In the genomic region with DNA sequence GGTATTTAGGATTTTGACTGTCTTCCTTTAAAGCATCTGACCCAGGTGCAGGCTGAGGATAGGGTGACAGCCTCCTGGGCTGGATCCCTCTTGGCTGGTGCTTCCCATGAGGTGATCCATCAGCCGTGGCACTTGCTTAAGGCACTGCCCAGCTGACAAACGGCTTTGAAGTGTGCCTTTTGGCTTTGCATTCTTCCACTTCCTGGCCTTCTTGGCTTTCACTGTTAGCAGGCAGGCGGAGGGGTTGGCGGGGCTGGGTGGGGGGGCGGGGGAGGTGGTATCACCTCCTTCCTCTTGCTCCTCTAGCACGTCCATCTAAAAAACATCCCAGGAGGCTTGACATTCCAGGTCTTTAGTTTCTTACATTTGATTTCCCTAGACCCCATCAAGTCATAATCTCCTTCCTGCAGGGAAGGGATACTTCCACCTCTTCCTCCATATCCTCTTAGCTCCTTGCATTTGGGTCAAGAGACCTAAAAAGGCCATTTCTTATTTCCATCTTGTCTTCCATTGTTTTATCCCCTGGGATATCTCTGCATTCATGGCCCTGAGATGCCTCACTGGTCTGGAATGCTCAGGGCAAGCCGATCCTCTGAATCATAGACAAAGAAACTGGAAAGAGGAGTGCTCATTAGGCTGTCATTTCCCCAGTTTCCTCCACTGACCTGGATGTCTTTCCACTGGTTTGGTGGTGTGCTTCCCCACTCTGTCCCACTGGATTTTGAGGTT, we compare ENCODE assay signal across 1 cellular context.
TF ChIP-seq lines count a peak whose summit lies in the region.

No MANE protein-coding gene starts in this region.

TF ChIP-seq in SK-N-SH treated with all-trans-retinoic acid at 6 μM for 48 hours, 23 proteins besides CTCF, POLR2A, EP300 and RAD21 (continued from another document):
- TF ChIP-seq, protein P1, sequence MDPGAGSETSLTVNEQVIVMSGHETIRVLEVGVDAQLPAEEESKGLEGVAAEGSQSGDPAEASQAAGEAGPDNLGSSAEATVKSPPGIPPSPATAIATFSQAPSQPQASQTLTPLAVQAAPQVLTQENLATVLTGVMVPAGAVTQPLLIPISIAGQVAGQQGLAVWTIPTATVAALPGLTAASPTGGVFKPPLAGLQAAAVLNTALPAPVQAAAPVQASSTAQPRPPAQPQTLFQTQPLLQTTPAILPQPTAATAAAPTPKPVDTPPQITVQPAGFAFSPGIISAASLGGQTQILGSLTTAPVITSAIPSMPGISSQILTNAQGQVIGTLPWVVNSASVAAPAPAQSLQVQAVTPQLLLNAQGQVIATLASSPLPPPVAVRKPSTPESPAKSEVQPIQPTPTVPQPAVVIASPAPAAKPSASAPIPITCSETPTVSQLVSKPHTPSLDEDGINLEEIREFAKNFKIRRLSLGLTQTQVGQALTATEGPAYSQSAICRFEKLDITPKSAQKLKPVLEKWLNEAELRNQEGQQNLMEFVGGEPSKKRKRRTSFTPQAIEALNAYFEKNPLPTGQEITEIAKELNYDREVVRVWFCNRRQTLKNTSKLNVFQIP (CRISPR knock-in tag; IDR thresholded peaks at IDR 0.05; ENCODE audit: borderline replicate concordance, low read depth) = no peak
- TF ChIP-seq TCF4 (CRISPR knock-in tag; IDR thresholded peaks at IDR 0.05; ENCODE audit: borderline replicate concordance) = no peak
- TF ChIP-seq, protein P2, sequence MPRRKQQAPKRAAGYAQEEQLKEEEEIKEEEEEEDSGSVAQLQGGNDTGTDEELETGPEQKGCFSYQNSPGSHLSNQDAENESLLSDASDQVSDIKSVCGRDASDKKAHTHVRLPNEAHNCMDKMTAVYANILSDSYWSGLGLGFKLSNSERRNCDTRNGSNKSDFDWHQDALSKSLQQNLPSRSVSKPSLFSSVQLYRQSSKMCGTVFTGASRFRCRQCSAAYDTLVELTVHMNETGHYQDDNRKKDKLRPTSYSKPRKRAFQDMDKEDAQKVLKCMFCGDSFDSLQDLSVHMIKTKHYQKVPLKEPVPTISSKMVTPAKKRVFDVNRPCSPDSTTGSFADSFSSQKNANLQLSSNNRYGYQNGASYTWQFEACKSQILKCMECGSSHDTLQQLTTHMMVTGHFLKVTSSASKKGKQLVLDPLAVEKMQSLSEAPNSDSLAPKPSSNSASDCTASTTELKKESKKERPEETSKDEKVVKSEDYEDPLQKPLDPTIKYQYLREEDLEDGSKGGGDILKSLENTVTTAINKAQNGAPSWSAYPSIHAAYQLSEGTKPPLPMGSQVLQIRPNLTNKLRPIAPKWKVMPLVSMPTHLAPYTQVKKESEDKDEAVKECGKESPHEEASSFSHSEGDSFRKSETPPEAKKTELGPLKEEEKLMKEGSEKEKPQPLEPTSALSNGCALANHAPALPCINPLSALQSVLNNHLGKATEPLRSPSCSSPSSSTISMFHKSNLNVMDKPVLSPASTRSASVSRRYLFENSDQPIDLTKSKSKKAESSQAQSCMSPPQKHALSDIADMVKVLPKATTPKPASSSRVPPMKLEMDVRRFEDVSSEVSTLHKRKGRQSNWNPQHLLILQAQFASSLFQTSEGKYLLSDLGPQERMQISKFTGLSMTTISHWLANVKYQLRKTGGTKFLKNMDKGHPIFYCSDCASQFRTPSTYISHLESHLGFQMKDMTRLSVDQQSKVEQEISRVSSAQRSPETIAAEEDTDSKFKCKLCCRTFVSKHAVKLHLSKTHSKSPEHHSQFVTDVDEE (CRISPR knock-in tag; IDR thresholded peaks at IDR 0.05) = no peak
TF ChIP-seq in SK-N-SH treated with all-trans-retinoic acid at 6 μM for 48 hours: peak in this region for 0.
